19 cellular contexts compared by ENCODE assay signal in the genomic region with DNA sequence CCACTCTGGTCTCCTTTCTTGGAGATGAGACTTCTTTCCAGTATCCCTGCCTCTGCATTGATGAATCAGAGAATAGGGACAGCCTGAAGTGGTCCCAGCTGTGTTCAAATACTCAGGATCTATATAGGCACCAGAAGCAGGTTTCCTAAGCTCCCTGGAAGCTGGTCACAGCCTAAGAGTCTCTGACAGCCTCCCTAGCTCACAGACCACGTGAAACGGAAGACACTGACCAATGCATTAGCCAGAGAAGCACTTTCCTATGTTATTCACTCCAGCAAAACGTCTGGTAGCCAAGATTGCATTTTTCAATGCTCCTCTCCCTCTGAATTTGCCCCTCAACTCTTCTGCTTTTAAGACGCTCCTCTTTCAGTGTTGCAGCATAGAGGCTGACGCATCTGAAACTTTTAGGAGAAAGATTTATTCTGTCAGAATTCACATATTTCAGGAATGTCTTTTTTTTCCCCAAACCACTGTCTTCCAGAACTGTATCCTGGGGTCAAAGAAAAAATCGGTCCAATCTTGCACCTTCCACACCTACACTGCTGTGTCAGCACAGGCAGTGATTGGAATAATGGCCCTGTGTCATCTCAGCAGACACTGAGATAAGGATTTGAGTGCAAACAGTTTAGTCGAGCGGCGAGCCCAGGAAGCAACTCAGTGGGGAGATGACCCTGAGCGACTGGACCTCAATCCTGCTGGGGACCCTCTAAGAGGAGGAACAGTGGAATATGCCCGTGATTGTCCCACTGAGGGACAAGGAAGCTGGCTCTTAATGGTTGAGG.
A peak's percentile ranks its signal among the peaks of the same experiment; 100 is the strongest.
DNase-seq lines count a peak whose midpoint lies in the region; ATAC-seq and TF ChIP-seq lines count a peak whose summit lies in the region.
"Had no signal": no experiment of that assay in that cellular context is flagged by ENCODE, and none has a peak within 500 bp of the region (broad histone marks: within the 10 kb centered on the region; RNA-seq: fewer than 3 reads in every experiment).

No MANE protein-coding gene starts in this region.

- peaks cover 2% of the 10 kb centered on the region for H3K27me3 Mint-ChIP-seq in activated T-helper 2 cell treated with anti-CD3 and anti-CD28 coated beads, Interferon-gamma antibody, Interleukin-2, Interleukin-4, amounts not matched to agents 10 μg/mL and 5 μg/mL and 100 μg/mL, durations not matched to agents 14 hours and 24 hours and 36 hours (ENCODE audit: low read depth)
- H3K27me3 Mint-ChIP-seq in glutamatergic neuron (ENCODE audit: unreplicated experiment), result peaks cover 5% of the 10 kb centered on the region

- DNase-seq in AG10803 (ENCODE audit: low read depth) (peak; percentile 69), HCEC 1CT (peak; percentile 54), fibroblast of gingiva (ENCODE audit: low read depth) (peak; percentile 29), sciatic nerve (ENCODE audit: low spot score) (no peak), SW 1271 (lab: John Stamatoyannopoulos, UW) (no peak), glutamatergic neuron (no peak)
- DNase-seq in activated T-helper 2 cell treated with anti-CD3 and anti-CD28 coated beads, Interferon-gamma antibody, Interleukin-2, Interleukin-4, amounts not matched to agents 10 μg/mL and 5 μg/mL and 100 μg/mL, durations not matched to agents 14 hours and 24 hours and 36 hours (ENCODE audit: low spot score), result no peak
- DNase-seq: activated CD8-positive, alpha-beta T cell treated with anti-CD3 and anti-CD28 coated beads, Interleukin-2, amount 10 ng/mL, durations not matched to agents 7 days and 5 days; AML-193; GF-D8; KBM-7; kidney glomerular epithelial cell; NK-92 treated with Interleukin-12 subunit alpha and Interleukin-12 subunit beta, amount 100 ng/mL, for 24 hours; retina; stimulated activated naive CD8-positive, alpha-beta T cell treated with anti-CD3 and anti-CD28 coated beads, Interleukin-15, amount 100 ng/mL, for 72 hours had no signal

- ATAC-seq in sciatic nerve (peak; percentile 35), HG02970 (IDR thresholded peaks at IDR 0.05; ENCODE audit: low FRiP score, unreplicated experiment) (no peak)
- ATAC-seq: activated CD8-positive, alpha-beta T cell treated with anti-CD3 and anti-CD28 coated beads, Interleukin-2, amount 10 ng/mL, durations not matched to agents 7 days and 5 days; stimulated activated naive CD8-positive, alpha-beta T cell treated with anti-CD3 and anti-CD28 coated beads, Interleukin-15, amount 100 ng/mL, for 72 hours; WTC11 had no signal

- no peak overlapping the region for H3K27ac Mint-ChIP-seq in activated T-helper 2 cell treated with anti-CD3 and anti-CD28 coated beads, Interferon-gamma antibody, Interleukin-2, Interleukin-4, amounts not matched to agents 10 μg/mL and 5 μg/mL and 100 μg/mL, durations not matched to agents 14 hours and 24 hours and 36 hours
- H3K27ac Mint-ChIP-seq in glutamatergic neuron (ENCODE audit: unreplicated experiment), result no peak overlapping the region
- H3K27ac Mint-ChIP-seq: activated CD8-positive, alpha-beta T cell treated with anti-CD3 and anti-CD28 coated beads, Interleukin-2, amount 10 ng/mL, durations not matched to agents 7 days and 5 days; mesothelial cell of epicardium; neural progenitor cell; stimulated activated naive CD8-positive, alpha-beta T cell treated with anti-CD3 and anti-CD28 coated beads, Interleukin-15, amount 100 ng/mL, for 72 hours; WTC11 had no signal

- H3K4me3 ChIP-seq in AG10803 (ENCODE audit: low read length), result no peak overlapping the region
- H3K4me3 ChIP-seq: neural progenitor cell had no signal

- no peaks in the 10 kb centered on the region for H3K36me3 Mint-ChIP-seq in activated T-helper 2 cell treated with anti-CD3 and anti-CD28 coated beads, Interferon-gamma antibody, Interleukin-2, Interleukin-4, amounts not matched to agents 10 μg/mL and 5 μg/mL and 100 μg/mL, durations not matched to agents 14 hours and 24 hours and 36 hours (ENCODE audit: low read depth)
- H3K36me3 Mint-ChIP-seq in glutamatergic neuron (ENCODE audit: unreplicated experiment), result no peaks in the 10 kb centered on the region
- H3K36me3 Mint-ChIP-seq: mesothelial cell of epicardium, neural progenitor cell, WTC11 had no signal

- intact Hi-C loops in sciatic nerve (cut with DNase I), result loop anchor here (10.0 kb wide), 1 partner anchor 391 kb away; no protein-coding TSS in a partner anchor
- intact Hi-C loops in activated T-helper 2 cell treated with anti-CD3 and anti-CD28 coated beads, Interferon-gamma antibody, Interleukin-2, Interleukin-4, amounts not matched to agents 10 μg/mL and 5 μg/mL and 100 μg/mL, durations not matched to agents 14 hours and 24 hours and 36 hours (cut with micrococcal nuclease), result loop anchor here (5.0 kb wide), 1 partner anchor 699 kb away; no protein-coding TSS in a partner anchor

- H3K4me3 Mint-ChIP-seq in activated T-helper 2 cell treated with anti-CD3 and anti-CD28 coated beads, Interferon-gamma antibody, Interleukin-2, Interleukin-4, amounts not matched to agents 10 μg/mL and 5 μg/mL and 100 μg/mL, durations not matched to agents 14 hours and 24 hours and 36 hours (ENCODE audit: low read depth), result no peak overlapping the region
- H3K4me3 Mint-ChIP-seq in glutamatergic neuron (ENCODE audit: unreplicated experiment), result no peak overlapping the region
- H3K4me3 Mint-ChIP-seq: activated CD8-positive, alpha-beta T cell treated with anti-CD3 and anti-CD28 coated beads, Interleukin-2, amount 10 ng/mL, durations not matched to agents 7 days and 5 days; mesothelial cell of epicardium; neural progenitor cell; stimulated activated naive CD8-positive, alpha-beta T cell treated with anti-CD3 and anti-CD28 coated beads, Interleukin-15, amount 100 ng/mL, for 72 hours; WTC11 had no signal

- peaks cover 3% of the 10 kb centered on the region for H3K9me3 Mint-ChIP-seq in activated T-helper 2 cell treated with anti-CD3 and anti-CD28 coated beads, Interferon-gamma antibody, Interleukin-2, Interleukin-4, amounts not matched to agents 10 μg/mL and 5 μg/mL and 100 μg/mL, durations not matched to agents 14 hours and 24 hours and 36 hours
- H3K9me3 Mint-ChIP-seq in glutamatergic neuron (ENCODE audit: unreplicated experiment), result peaks cover 1% of the 10 kb centered on the region
- H3K9me3 Mint-ChIP-seq: mesothelial cell of epicardium; neural progenitor cell; stimulated activated naive CD8-positive, alpha-beta T cell treated with anti-CD3 and anti-CD28 coated beads, Interleukin-15, amount 100 ng/mL, for 72 hours had no signal

- peaks cover 24% of the 10 kb centered on the region for H3K4me1 Mint-ChIP-seq in activated T-helper 2 cell treated with anti-CD3 and anti-CD28 coated beads, Interferon-gamma antibody, Interleukin-2, Interleukin-4, amounts not matched to agents 10 μg/mL and 5 μg/mL and 100 μg/mL, durations not matched to agents 14 hours and 24 hours and 36 hours (ENCODE audit: low read depth)
- H3K4me1 Mint-ChIP-seq in glutamatergic neuron (ENCODE audit: low read depth, unreplicated experiment), result no peaks in the 10 kb centered on the region
- H3K4me1 Mint-ChIP-seq: neural progenitor cell had no signal

- no peak for TF ChIP-seq CTCF in AG10803 (conservative IDR thresholded peaks at IDR 0.05; ENCODE audit: low read length)
- no peak for TF ChIP-seq CTCF in glutamatergic neuron (IDR thresholded peaks at IDR 0.05; ENCODE audit: partially characterized antibody, unreplicated experiment)

Comparison
In these comparisons a context has a peak if more than half of its experiments do, and no peak if none do; other contexts are left out.
1. DNase-seq: peak in AG10803 (single experiment), HCEC 1CT (single experiment) and fibroblast of gingiva (single experiment); none in sciatic nerve (single experiment), SW 1271 (0 of 2), activated T-helper 2 cell treated with anti-CD3 and anti-CD28 coated beads, Interferon-gamma antibody, Interleukin-2, Interleukin-4, amounts not matched to agents 10 μg/mL and 5 μg/mL and 100 μg/mL, durations not matched to agents 14 hours and 24 hours and 36 hours (single experiment) and glutamatergic neuron (single experiment).